1 cellular context compared by ENCODE assay signal in genomic region chr12:6723607-6724408, GRCh38.
TF ChIP-seq lines count a peak whose summit lies in the region.

A gene with protein sequence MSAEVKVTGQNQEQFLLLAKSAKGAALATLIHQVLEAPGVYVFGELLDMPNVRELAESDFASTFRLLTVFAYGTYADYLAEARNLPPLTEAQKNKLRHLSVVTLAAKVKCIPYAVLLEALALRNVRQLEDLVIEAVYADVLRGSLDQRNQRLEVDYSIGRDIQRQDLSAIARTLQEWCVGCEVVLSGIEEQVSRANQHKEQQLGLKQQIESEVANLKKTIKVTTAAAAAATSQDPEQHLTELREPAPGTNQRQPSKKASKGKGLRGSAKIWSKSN (plus strand): TSS chr12:6724046. CDS start chr12:6724657, 611 bp downstream.

TF ChIP-seq in HepG2, 621 proteins besides CTCF, POLR2A, EP300 and RAD21 (continued from another document and continues in another):
- TF ChIP-seq TIGD3 (CRISPR knock-in tag; IDR thresholded peaks at IDR 0.05; ENCODE audit: borderline replicate concordance) (no peak), ZBTB2 (CRISPR knock-in tag; IDR thresholded peaks at IDR 0.05; ENCODE audit: low read depth) (peak; percentile 91), ZBTB7B (CRISPR knock-in tag; IDR thresholded peaks at IDR 0.05) (peak; percentile 70; the same call in 1 of the 2 replicates), ZNF713 (CRISPR knock-in tag; IDR thresholded peaks at IDR 0.05) (no peak), ZNF597 (CRISPR knock-in tag; IDR thresholded peaks at IDR 0.05) (no peak), ZNF350 (CRISPR knock-in tag; IDR thresholded peaks at IDR 0.05; ENCODE audit: borderline replicate concordance, low read depth) (peak; percentile 93), PHF5A (CRISPR knock-in tag; IDR thresholded peaks at IDR 0.05; ENCODE audit: low read depth, unreplicated experiment) (peak; percentile 47), ZNF569 (CRISPR knock-in tag; IDR thresholded peaks at IDR 0.05; ENCODE audit: borderline replicate concordance) (no peak), HNRNPLL (IDR thresholded peaks at IDR 0.05; ENCODE audit: low read depth, low read length, poor library complexity, severe bottlenecking) (peak; percentile 95), ZNF383 (CRISPR knock-in tag; IDR thresholded peaks at IDR 0.05; ENCODE audit: borderline replicate concordance) (no peak), ZNF251 (CRISPR knock-in tag; IDR thresholded peaks at IDR 0.05) (no peak), MEIS2 (CRISPR knock-in tag; IDR thresholded peaks at IDR 0.05) (peak; percentile 48; the same call in 1 of the 2 replicates), ZNF800 (CRISPR knock-in tag; IDR thresholded peaks at IDR 0.05) (0 out of 2 replicates have a peak, but pooled peaks have one; percentile 60), SATB2 (CRISPR knock-in tag; IDR thresholded peaks at IDR 0.05) (peak; percentile 69; the same call in 1 of the 2 replicates), JDP2 (CRISPR knock-in tag; IDR thresholded peaks at IDR 0.05; ENCODE audit: borderline replicate concordance) (no peak; the same call in 1 of the 2 replicates), SMARCC2 (IDR thresholded peaks at IDR 0.05) (no peak), ZNF10 (CRISPR knock-in tag; IDR thresholded peaks at IDR 0.05; ENCODE audit: borderline replicate concordance, low read depth) (no peak), TAF1 (CRISPR knock-in tag; IDR thresholded peaks at IDR 0.05) (peak; percentile 65), ZNF333 (CRISPR knock-in tag; IDR thresholded peaks at IDR 0.05; ENCODE audit: borderline replicate concordance) (peak; percentile 78; the same call in 1 of the 2 replicates), ATF1 (CRISPR knock-in tag; IDR thresholded peaks at IDR 0.05) (peak; percentile 92), ZFP36L1 (CRISPR knock-in tag; IDR thresholded peaks at IDR 0.05) (0 out of 2 replicates have a peak, but pooled peaks have one; percentile 15), ZNF329 (CRISPR knock-in tag; IDR thresholded peaks at IDR 0.05; ENCODE audit: low read depth) (0 out of 2 replicates have a peak, but pooled peaks have one; percentile 71), TSC22D2 (CRISPR knock-in tag; IDR thresholded peaks at IDR 0.05; ENCODE audit: borderline replicate concordance) (peak; percentile 87; the same call in 1 of the 2 replicates), ZNF543 (CRISPR knock-in tag; IDR thresholded peaks at IDR 0.05) (peak; percentile 71; the same call in 1 of the 2 replicates), GMEB2 (CRISPR knock-in tag; IDR thresholded peaks at IDR 0.05; ENCODE audit: low read depth) (peak; percentile 77; the same call in 1 of the 2 replicates), KLF9 (CRISPR knock-in tag; IDR thresholded peaks at IDR 0.05; ENCODE audit: low read depth) (no peak), DZIP1 (CRISPR knock-in tag; IDR thresholded peaks at IDR 0.05) (peak; percentile 95; the same call in 1 of the 2 replicates), KAT7 (CRISPR knock-in tag; IDR thresholded peaks at IDR 0.05; ENCODE audit: borderline replicate concordance) (peak; percentile 92; the same call in 1 of the 2 replicates), FOXJ3 (CRISPR knock-in tag; IDR thresholded peaks at IDR 0.05; ENCODE audit: borderline replicate concordance) (no peak; the same call in 1 of the 2 replicates), ZFP1 (CRISPR knock-in tag; IDR thresholded peaks at IDR 0.05) (peak; percentile 43; the same call in 1 of the 2 replicates), FIP1L1 (IDR thresholded peaks at IDR 0.05; ENCODE audit: borderline replicate concordance, insufficient read depth, low read depth, low read length) (peak; percentile 73; the same call in 1 of the 2 replicates), GFI1 (CRISPR knock-in tag; IDR thresholded peaks at IDR 0.05; ENCODE audit: borderline replicate concordance) (peak; percentile 81), CBX5 (CRISPR knock-in tag; IDR thresholded peaks at IDR 0.05; ENCODE audit: borderline replicate concordance) (peak; percentile 67; the same call in 1 of the 2 replicates), ZNF781 (CRISPR knock-in tag; IDR thresholded peaks at IDR 0.05; ENCODE audit: borderline replicate concordance, not compliant biosample characterization) (peak; percentile 94), ZMYM4 (CRISPR knock-in tag; IDR thresholded peaks at IDR 0.05) (peak; percentile 87), PRPF4 (IDR thresholded peaks at IDR 0.05; ENCODE audit: low read depth, low read length, poor library complexity, severe bottlenecking) (peak; percentile 75), ZNF382 (CRISPR knock-in tag; IDR thresholded peaks at IDR 0.05; ENCODE audit: borderline replicate concordance) (no peak; the same call in 1 of the 2 replicates), REXO4 (CRISPR knock-in tag; IDR thresholded peaks at IDR 0.05; ENCODE audit: borderline replicate concordance) (0 out of 2 replicates have a peak, but pooled peaks have one; percentile 74), CCDC6 (CRISPR knock-in tag; IDR thresholded peaks at IDR 0.05) (peak; percentile 96), ZC3H13 (CRISPR knock-in tag; IDR thresholded peaks at IDR 0.05) (peak; percentile 55; the same call in 1 of the 2 replicates), TEF (CRISPR knock-in tag; IDR thresholded peaks at IDR 0.05) (0 out of 2 replicates have a peak, but pooled peaks have one; percentile 19), KDM1A (CRISPR knock-in tag; IDR thresholded peaks at IDR 0.05) (peak; percentile 47; the same call in 1 of the 2 replicates), CEBPG (CRISPR knock-in tag; IDR thresholded peaks at IDR 0.05) (peak; percentile 33), ARID2 (CRISPR knock-in tag; IDR thresholded peaks at IDR 0.05; ENCODE audit: borderline replicate concordance) (no peak), CENPX (CRISPR knock-in tag; IDR thresholded peaks at IDR 0.05) (no peak)
- TF ChIP-seq, protein P1, sequence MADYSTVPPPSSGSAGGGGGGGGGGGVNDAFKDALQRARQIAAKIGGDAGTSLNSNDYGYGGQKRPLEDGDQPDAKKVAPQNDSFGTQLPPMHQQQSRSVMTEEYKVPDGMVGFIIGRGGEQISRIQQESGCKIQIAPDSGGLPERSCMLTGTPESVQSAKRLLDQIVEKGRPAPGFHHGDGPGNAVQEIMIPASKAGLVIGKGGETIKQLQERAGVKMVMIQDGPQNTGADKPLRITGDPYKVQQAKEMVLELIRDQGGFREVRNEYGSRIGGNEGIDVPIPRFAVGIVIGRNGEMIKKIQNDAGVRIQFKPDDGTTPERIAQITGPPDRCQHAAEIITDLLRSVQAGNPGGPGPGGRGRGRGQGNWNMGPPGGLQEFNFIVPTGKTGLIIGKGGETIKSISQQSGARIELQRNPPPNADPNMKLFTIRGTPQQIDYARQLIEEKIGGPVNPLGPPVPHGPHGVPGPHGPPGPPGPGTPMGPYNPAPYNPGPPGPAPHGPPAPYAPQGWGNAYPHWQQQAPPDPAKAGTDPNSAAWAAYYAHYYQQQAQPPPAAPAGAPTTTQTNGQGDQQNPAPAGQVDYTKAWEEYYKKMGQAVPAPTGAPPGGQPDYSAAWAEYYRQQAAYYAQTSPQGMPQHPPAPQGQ (CRISPR knock-in tag; IDR thresholded peaks at IDR 0.05; ENCODE audit: borderline replicate concordance) = no peak
- TF ChIP-seq, protein P2, sequence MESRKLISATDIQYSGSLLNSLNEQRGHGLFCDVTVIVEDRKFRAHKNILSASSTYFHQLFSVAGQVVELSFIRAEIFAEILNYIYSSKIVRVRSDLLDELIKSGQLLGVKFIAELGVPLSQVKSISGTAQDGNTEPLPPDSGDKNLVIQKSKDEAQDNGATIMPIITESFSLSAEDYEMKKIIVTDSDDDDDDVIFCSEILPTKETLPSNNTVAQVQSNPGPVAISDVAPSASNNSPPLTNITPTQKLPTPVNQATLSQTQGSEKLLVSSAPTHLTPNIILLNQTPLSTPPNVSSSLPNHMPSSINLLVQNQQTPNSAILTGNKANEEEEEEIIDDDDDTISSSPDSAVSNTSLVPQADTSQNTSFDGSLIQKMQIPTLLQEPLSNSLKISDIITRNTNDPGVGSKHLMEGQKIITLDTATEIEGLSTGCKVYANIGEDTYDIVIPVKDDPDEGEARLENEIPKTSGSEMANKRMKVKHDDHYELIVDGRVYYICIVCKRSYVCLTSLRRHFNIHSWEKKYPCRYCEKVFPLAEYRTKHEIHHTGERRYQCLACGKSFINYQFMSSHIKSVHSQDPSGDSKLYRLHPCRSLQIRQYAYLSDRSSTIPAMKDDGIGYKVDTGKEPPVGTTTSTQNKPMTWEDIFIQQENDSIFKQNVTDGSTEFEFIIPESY (CRISPR knock-in tag; IDR thresholded peaks at IDR 0.05) = no peak
